23 cellular contexts compared by ENCODE assay signal in the genomic region with DNA sequence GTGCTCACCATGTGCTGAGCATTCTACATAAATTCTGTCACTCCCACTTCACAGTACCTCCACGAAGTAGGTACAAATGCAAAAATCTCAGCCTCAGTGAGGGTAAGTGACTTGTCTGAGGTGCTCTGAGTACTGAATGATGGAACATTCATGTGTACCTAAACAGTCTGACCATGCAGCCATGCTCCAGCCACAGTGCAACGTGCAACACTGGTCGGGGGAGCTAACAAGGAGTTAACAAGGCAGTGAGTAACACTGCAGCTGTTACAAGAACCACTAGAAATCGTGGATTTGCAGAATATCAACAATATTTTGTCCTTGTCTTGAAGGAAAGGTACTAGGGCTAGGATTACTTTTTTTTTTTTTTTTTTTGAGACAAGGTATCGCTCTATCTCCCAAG.
"Had no signal": no experiment of that assay in that cellular context is flagged by ENCODE, and none has a peak within 500 bp of the region (broad histone marks: within the 10 kb centered on the region; RNA-seq: fewer than 3 reads in every experiment).

No MANE protein-coding gene starts in this region.

- H3K36me3 ChIP-seq: cardiac muscle cell, esophagus squamous epithelium, heart right ventricle, stomach had no signal

- H3K4me3 ChIP-seq: cardiac muscle cell, esophagus squamous epithelium, heart right ventricle, stomach, testis had no signal

- ATAC-seq: heart right ventricle, left ventricle myocardium superior, WTC11 had no signal

- H3K4me1 ChIP-seq: stomach, testis had no signal

- H3K4me3 Mint-ChIP-seq: activated CD4-positive, alpha-beta T cell treated with anti-CD3 and anti-CD28 coated beads, Interleukin-2, amount 10 ng/mL, durations not matched to agents 24 days and 14 days; activated naive CD8-positive, alpha-beta T cell treated with anti-CD3 and anti-CD28 coated beads for 36 hours; dendritic cell treated with granulocyte-macrophage colony-stimulating factor and Interleukin-4, amounts not matched to agents 40 ng/mL and 50 ng/mL, for 4 days; memory B cell; T-helper 2 cell treated with Interferon-gamma antibody and Interleukin-4, amounts not matched to agents 5 μg/mL and 100 μg/mL, for 36 hours; type B pancreatic cell; WTC11 had no signal

- H3K27me3 Mint-ChIP-seq: activated CD4-positive, alpha-beta T cell treated with anti-CD3 and anti-CD28 coated beads, Interleukin-2, amount 10 ng/mL, durations not matched to agents 24 days and 14 days; activated naive CD8-positive, alpha-beta T cell treated with anti-CD3 and anti-CD28 coated beads for 36 hours; dendritic cell treated with granulocyte-macrophage colony-stimulating factor and Interleukin-4, amounts not matched to agents 40 ng/mL and 50 ng/mL, for 4 days; memory B cell had no signal

- FAIRE-seq: endothelial cell of umbilical vein, TTC549 had no signal

- H3K9me3 Mint-ChIP-seq: activated CD4-positive, alpha-beta T cell treated with anti-CD3 and anti-CD28 coated beads, Interleukin-2, amount 10 ng/mL, durations not matched to agents 24 days and 14 days; activated naive CD8-positive, alpha-beta T cell treated with anti-CD3 and anti-CD28 coated beads for 36 hours; dendritic cell treated with granulocyte-macrophage colony-stimulating factor and Interleukin-4, amounts not matched to agents 40 ng/mL and 50 ng/mL, for 4 days; memory B cell; T-helper 2 cell treated with Interferon-gamma antibody and Interleukin-4, amounts not matched to agents 5 μg/mL and 100 μg/mL, for 36 hours; type B pancreatic cell; WTC11 had no signal

- H3K27me3 ChIP-seq: cardiac muscle cell, esophagus squamous epithelium, heart right ventricle, stomach, testis had no signal

- H3K27ac ChIP-seq: cardiac muscle cell, esophagus squamous epithelium, heart right ventricle, stomach, testis had no signal

- H3K9me3 ChIP-seq: esophagus squamous epithelium, heart right ventricle, stomach, testis had no signal

- H3K27ac Mint-ChIP-seq: activated CD4-positive, alpha-beta T cell treated with anti-CD3 and anti-CD28 coated beads, Interleukin-2, amount 10 ng/mL, durations not matched to agents 24 days and 14 days; activated naive CD8-positive, alpha-beta T cell treated with anti-CD3 and anti-CD28 coated beads for 36 hours; T-helper 2 cell treated with Interferon-gamma antibody and Interleukin-4, amounts not matched to agents 5 μg/mL and 100 μg/mL, for 36 hours; type B pancreatic cell; WTC11 had no signal

- H3K36me3 Mint-ChIP-seq: activated naive CD8-positive, alpha-beta T cell treated with anti-CD3 and anti-CD28 coated beads for 36 hours; memory B cell; type B pancreatic cell; WTC11 had no signal

- DNase-seq: activated CD4-positive, alpha-beta T cell treated with anti-CD3 and anti-CD28 coated beads, Interleukin-2, amount 10 ng/mL, durations not matched to agents 24 days and 14 days; activated CD8-positive, alpha-beta memory T cell treated with anti-CD3 and anti-CD28 coated beads for 24 hours; activated naive CD4-positive, alpha-beta T cell; activated naive CD8-positive, alpha-beta T cell treated with anti-CD3 and anti-CD28 coated beads for 36 hours; amniotic stem cell; effector CD8-positive, alpha-beta T cell; esophagus squamous epithelium; heart right ventricle; kidney glomerular epithelial cell; left ventricle myocardium superior; retina; stimulated activated CD4-positive, alpha-beta T cell treated with anti-CD3 and anti-CD28 coated beads, Interleukin-12 subunit alpha, Interleukin-12 subunit beta, amount 100 ng/mL, for 4 hours; stimulated activated CD4-positive, alpha-beta T cell treated with anti-CD3 and anti-CD28 coated beads, Interleukin-2, amount 100 ng/mL, for 24 hours; stomach; testis had no signal
